17 cellular contexts compared by ENCODE assay signal in genomic region chr2:197128126-197128525, GRCh38.
DNase-seq lines count a peak whose midpoint lies in the region; ATAC-seq and TF ChIP-seq lines count a peak whose summit lies in the region.
"Had no signal": no experiment of that assay in that cellular context is flagged by ENCODE, and none has a peak within 500 bp of the region (broad histone marks: within the 10 kb centered on the region; RNA-seq: fewer than 3 reads in every experiment).

No MANE protein-coding gene starts in this region.

- H3K27ac Mint-ChIP-seq in activated CD4-positive, alpha-beta T cell treated with anti-CD3 and anti-CD28 coated beads for 36 hours: peak overlapping the region; percentile 51
- peak overlapping the region; percentile 63 for H3K27ac Mint-ChIP-seq in activated CD4-positive, alpha-beta memory T cell treated with anti-CD3 and anti-CD28 coated beads, Interleukin-2, amount 10 ng/mL, durations not matched to agents 7 days and 5 days
- peak overlapping the region in 5 of 6 donors; percentile 28 to 82 (median 54) for H3K27ac Mint-ChIP-seq in naive B cell
- H3K27ac Mint-ChIP-seq: type B pancreatic cell had no signal

- WGBS in thyroid gland, 2 donors: 91 to 98% methylated on average over 1 of the region's 1 CpG

- POLR2A ChIA-PET in activated CD4-positive, alpha-beta T cell treated with anti-CD3 and anti-CD28 coated beads for 36 hours (lab: Charles Lee): interaction anchor here (0.8 to 0.9 kb wide), 2 partner anchors 17 to 78 kb away, joined by 3 read pairs; no protein-coding TSS in a partner anchor
- POLR2A ChIA-PET in activated CD4-positive, alpha-beta memory T cell treated with anti-CD3 and anti-CD28 coated beads, Interleukin-2, amount 10 ng/mL, durations not matched to agents 7 days and 5 days (lab: Charles Lee): interaction anchor here (0.8 to 2.1 kb wide), 5 partner anchors 9 to 40 kb away, joined by 3 to 6 read pairs (median 4); no protein-coding TSS in a partner anchor

- peak overlapping the region; percentile 32 for H3K4me2 ChIP-seq in DOHH2 (ENCODE audit: low read length)
- H3K4me2 ChIP-seq: SK-N-SH had no signal

- intact Hi-C loops in activated CD4-positive, alpha-beta T cell treated with anti-CD3 and anti-CD28 coated beads for 36 hours (cut with DNase I, micrococcal nuclease): no loop called here
- intact Hi-C loops in thyroid gland (cut with DNase I): no loop called here
- intact Hi-C loops in left ventricle myocardium inferior (cut with micrococcal nuclease): no loop called here

- no peaks in the 10 kb centered on the region for H3K27me3 Mint-ChIP-seq in activated CD4-positive, alpha-beta T cell treated with anti-CD3 and anti-CD28 coated beads for 36 hours
- no peaks in the 10 kb centered on the region for H3K27me3 Mint-ChIP-seq in activated CD4-positive, alpha-beta memory T cell treated with anti-CD3 and anti-CD28 coated beads, Interleukin-2, amount 10 ng/mL, durations not matched to agents 7 days and 5 days
- H3K27me3 Mint-ChIP-seq in naive B cell: no peaks in the 10 kb centered on the region
- H3K27me3 Mint-ChIP-seq: type B pancreatic cell had no signal

- H3K79me2 ChIP-seq in DOHH2 (ENCODE audit: control insufficient read depth, low read length): peaks cover 22% of the 10 kb centered on the region

- H3K9me3 ChIP-seq in DOHH2 (ENCODE audit: control insufficient read depth, insufficient read depth, low read length) (no peaks in the 10 kb centered on the region), thyroid gland (no peaks in the 10 kb centered on the region), left ventricle myocardium inferior (replicated peaks) (no peaks in the 10 kb centered on the region)
- H3K9me3 ChIP-seq: BE2C, mucosa of descending colon had no signal

- no peak for ATAC-seq in activated CD4-positive, alpha-beta T cell treated with anti-CD3 and anti-CD28 coated beads for 36 hours
- ATAC-seq in naive B cell (ENCODE audit: low read depth in 2 of 2) (no peak), HG03378 (IDR thresholded peaks at IDR 0.05; ENCODE audit: unreplicated experiment) (no peak)
- ATAC-seq: mucosa of descending colon had no signal

- H3K9me3 Mint-ChIP-seq in activated CD4-positive, alpha-beta T cell treated with anti-CD3 and anti-CD28 coated beads for 36 hours (ENCODE audit: low read depth): no peaks in the 10 kb centered on the region
- peaks cover 6% of the 10 kb centered on the region for H3K9me3 Mint-ChIP-seq in activated CD4-positive, alpha-beta memory T cell treated with anti-CD3 and anti-CD28 coated beads, Interleukin-2, amount 10 ng/mL, durations not matched to agents 7 days and 5 days
- H3K9me3 Mint-ChIP-seq in naive B cell: peaks cover 0 to 8% (median 2%) of the 10 kb centered on the region in 7 donors
- H3K9me3 Mint-ChIP-seq: type B pancreatic cell had no signal

- peaks cover 57% of the 10 kb centered on the region for H3K4me1 ChIP-seq in DOHH2 (ENCODE audit: control insufficient read depth, low read length)
- no peaks in the 10 kb centered on the region for H3K4me1 ChIP-seq in thyroid gland
- H3K4me1 ChIP-seq in left ventricle myocardium inferior: peaks cover 8% of the 10 kb centered on the region
- H3K4me1 ChIP-seq: BE2C had no signal

- H4K20me1 ChIP-seq in DOHH2 (ENCODE audit: control insufficient read depth, insufficient read depth, low read depth, low read length): no peaks in the 10 kb centered on the region

- no peak for TF ChIP-seq POLR2A in thyroid gland (IDR thresholded peaks at IDR 0.05)

- H3K4me3 ChIP-seq in DOHH2 (ENCODE audit: low read length): peak overlapping the region; percentile 28; the same call in 1 of the 2 replicates
- no peak overlapping the region for H3K4me3 ChIP-seq in thyroid gland (replicated peaks in 1 of 3)
- no peak overlapping the region for H3K4me3 ChIP-seq in left ventricle myocardium inferior
- H3K4me3 ChIP-seq: mucosa of descending colon had no signal

- peaks cover 29% of the 10 kb centered on the region for H3F3A ChIP-seq in DOHH2 (ENCODE audit: control insufficient read depth, insufficient read depth)

- no peak overlapping the region for H3K4me3 Mint-ChIP-seq in activated CD4-positive, alpha-beta T cell treated with anti-CD3 and anti-CD28 coated beads for 36 hours
- H3K4me3 Mint-ChIP-seq in activated CD4-positive, alpha-beta memory T cell treated with anti-CD3 and anti-CD28 coated beads, Interleukin-2, amount 10 ng/mL, durations not matched to agents 7 days and 5 days: peak overlapping the region; percentile 23
- H3K4me3 Mint-ChIP-seq in naive B cell: peak overlapping the region in 5 of 8 donors; percentile 22 to 70 (median 47)
- H3K4me3 Mint-ChIP-seq: type B pancreatic cell had no signal

- DNase-seq in activated CD4-positive, alpha-beta T cell treated with anti-CD3 and anti-CD28 coated beads for 36 hours: no peak
- no peak for DNase-seq in activated CD4-positive, alpha-beta T cell treated with anti-CD3 and anti-CD28 coated beads, Interleukin-2, amount 50 U/mL, for 1 hour
- no peak for DNase-seq in activated CD4-positive, alpha-beta memory T cell treated with anti-CD3 and anti-CD28 coated beads, Interleukin-2, amount 10 ng/mL, durations not matched to agents 7 days and 5 days
- DNase-seq in naive B cell (no peak), thyroid gland (no peak), left ventricle myocardium inferior (no peak)
- DNase-seq: 8988T; BE2C; dermis blood vessel endothelial cell; mucosa of descending colon; NCI-H1417 treated with DMSO at 0.1 percent for 48 hours; NCI-H510A treated with DMSO at 0.1 percent for 48 hours; SK-N-SH; stimulated activated CD4-positive, alpha-beta T cell treated with anti-CD3 and anti-CD28 coated beads, Interleukin-4, amount 100 ng/mL, for 1 hour had no signal

- peaks cover 51% of the 10 kb centered on the region for H3K36me3 Mint-ChIP-seq in activated CD4-positive, alpha-beta T cell treated with anti-CD3 and anti-CD28 coated beads for 36 hours (ENCODE audit: low read depth)
- H3K36me3 Mint-ChIP-seq in activated CD4-positive, alpha-beta memory T cell treated with anti-CD3 and anti-CD28 coated beads, Interleukin-2, amount 10 ng/mL, durations not matched to agents 7 days and 5 days (ENCODE audit: low read depth): peaks cover 75% of the 10 kb centered on the region
- peaks cover 11 to 30% of the 10 kb centered on the region in 2 donors for H3K36me3 Mint-ChIP-seq in naive B cell
- H3K36me3 Mint-ChIP-seq: type B pancreatic cell had no signal

- peaks cover 61% of the 10 kb centered on the region for H3K4me1 Mint-ChIP-seq in activated CD4-positive, alpha-beta T cell treated with anti-CD3 and anti-CD28 coated beads for 36 hours
- peaks cover 55% of the 10 kb centered on the region for H3K4me1 Mint-ChIP-seq in activated CD4-positive, alpha-beta memory T cell treated with anti-CD3 and anti-CD28 coated beads, Interleukin-2, amount 10 ng/mL, durations not matched to agents 7 days and 5 days
- H3K4me1 Mint-ChIP-seq in naive B cell: peaks cover 44 to 74% (median 55%) of the 10 kb centered on the region in 3 donors

- CTCF ChIA-PET in activated CD4-positive, alpha-beta T cell treated with anti-CD3 and anti-CD28 coated beads for 36 hours (lab: Charles Lee): interaction anchor here (0.7 to 3.5 kb wide), 9 partner anchors 9 to 109 kb away, joined by 3 to 31 read pairs (median 6); no protein-coding TSS in a partner anchor
- CTCF ChIA-PET in activated CD4-positive, alpha-beta memory T cell treated with anti-CD3 and anti-CD28 coated beads, Interleukin-2, amount 10 ng/mL, durations not matched to agents 7 days and 5 days (lab: Charles Lee): interaction anchor here (1.3 to 2.6 kb wide), 4 partner anchors 13 to 164 kb away, joined by 3 to 27 read pairs (median 4); no protein-coding TSS in a partner anchor

- TF ChIP-seq CTCF in DOHH2 (IDR thresholded peaks at IDR 0.05; ENCODE audit: low read depth, low read length, poor library complexity, severe bottlenecking) (no peak), thyroid gland (IDR thresholded peaks at IDR 0.05) (no peak), left ventricle myocardium inferior (IDR thresholded peaks at IDR 0.05; ENCODE audit: borderline replicate concordance) (no peak)

- H3K36me3 ChIP-seq in DOHH2 (ENCODE audit: control insufficient read depth, low read length) (peaks cover 59% of the 10 kb centered on the region), thyroid gland (no peaks in the 10 kb centered on the region), left ventricle myocardium inferior (peaks cover 3% of the 10 kb centered on the region)
- H3K36me3 ChIP-seq: BE2C had no signal

- no peaks in the 10 kb centered on the region for H3K9me2 ChIP-seq in DOHH2 (replicated peaks; ENCODE audit: control insufficient read depth, low read length)
- H3K9me2 ChIP-seq: SK-N-SH had no signal

- H3K27me3 ChIP-seq in DOHH2 (ENCODE audit: control insufficient read depth, low read length) (no peaks in the 10 kb centered on the region), thyroid gland (no peaks in the 10 kb centered on the region), left ventricle myocardium inferior (ENCODE audit: low read depth) (no peaks in the 10 kb centered on the region)
- H3K27me3 ChIP-seq: BE2C had no signal

- H3K27ac ChIP-seq in DOHH2 (ENCODE audit: low read depth, low read length) (peak overlapping the region; percentile 49), thyroid gland (no peak overlapping the region), left ventricle myocardium inferior (replicated peaks) (no peak overlapping the region)
